Comparison of ENCODE assay signal across 12 cellular contexts in genomic region chr21:34640858-34641257, GRCh38. TPM values are rescaled to one million over a fixed set of nuclear protein-coding genes. Genes with fewer than 3 reads are reported as not detected.
DNase-seq lines count a peak whose midpoint lies in the region; FAIRE-seq and TF ChIP-seq lines count a peak whose summit lies in the region.
"Had no signal": no experiment of that assay in that cellular context is flagged by ENCODE, and none has a peak within 500 bp of the region (broad histone marks: within the 10 kb centered on the region; RNA-seq: fewer than 3 reads in every experiment).

No MANE protein-coding gene starts in this region.

- H3K4me1 Mint-ChIP-seq in activated T-helper 1 cell treated with anti-CD3 and anti-CD28 coated beads, Interleukin-12 subunit alpha, Interleukin-12 subunit beta, Interleukin-2, Interleukin-4 antibody, amounts not matched to agents 30 ng/mL and 10 ng/mL and 1 ng/mL, durations not matched to agents 14 hours and 24 hours and 36 hours (ENCODE audit: low read depth) = peaks cover 37% of the 10 kb centered on the region

- intact Hi-C loops in activated T-helper 1 cell treated with anti-CD3 and anti-CD28 coated beads, Interleukin-12 subunit alpha, Interleukin-12 subunit beta, Interleukin-2, Interleukin-4 antibody, amounts not matched to agents 30 ng/mL and 10 ng/mL and 1 ng/mL, durations not matched to agents 14 hours and 24 hours and 36 hours (cut with micrococcal nuclease) = loop anchor here (1.0 to 2.0 kb wide), 3 partner anchors 26 to 1472 kb away; partner anchors contain the start of gene RCAN1

- POLR2A ChIA-PET in AG04449 (lab: Yijun Ruan, JAX) = no interaction called here

- H3K27ac Mint-ChIP-seq in activated T-helper 1 cell treated with anti-CD3 and anti-CD28 coated beads, Interleukin-12 subunit alpha, Interleukin-12 subunit beta, Interleukin-2, Interleukin-4 antibody, amounts not matched to agents 30 ng/mL and 10 ng/mL and 1 ng/mL, durations not matched to agents 14 hours and 24 hours and 36 hours = peak overlapping the region; percentile 79

- no peak overlapping the region for H3K27ac ChIP-seq in substantia nigra (ENCODE audit: low read depth, low read length, poor library complexity, severe bottlenecking)
- H3K27ac ChIP-seq: colonic mucosa had no signal

- H3K27me3 Mint-ChIP-seq in activated T-helper 1 cell treated with anti-CD3 and anti-CD28 coated beads, Interleukin-12 subunit alpha, Interleukin-12 subunit beta, Interleukin-2, Interleukin-4 antibody, amounts not matched to agents 30 ng/mL and 10 ng/mL and 1 ng/mL, durations not matched to agents 14 hours and 24 hours and 36 hours (ENCODE audit: insufficient read depth) = peaks cover 11% of the 10 kb centered on the region

- no peak overlapping the region for H3K4me3 ChIP-seq in AG04449 (ENCODE audit: low read depth, low read length)
- H3K4me3 ChIP-seq: colonic mucosa had no signal

- H3K36me3 Mint-ChIP-seq in activated T-helper 1 cell treated with anti-CD3 and anti-CD28 coated beads, Interleukin-12 subunit alpha, Interleukin-12 subunit beta, Interleukin-2, Interleukin-4 antibody, amounts not matched to agents 30 ng/mL and 10 ng/mL and 1 ng/mL, durations not matched to agents 14 hours and 24 hours and 36 hours (ENCODE audit: low read depth) = peaks cover 9% of the 10 kb centered on the region

- peaks cover 3% of the 10 kb centered on the region for H3K9me3 Mint-ChIP-seq in activated T-helper 1 cell treated with anti-CD3 and anti-CD28 coated beads, Interleukin-12 subunit alpha, Interleukin-12 subunit beta, Interleukin-2, Interleukin-4 antibody, amounts not matched to agents 30 ng/mL and 10 ng/mL and 1 ng/mL, durations not matched to agents 14 hours and 24 hours and 36 hours

- no peak for FAIRE-seq in frontal cortex (lab: Jason Lieb, UNC)
- FAIRE-seq: TTC549 had no signal

- CTCF ChIA-PET in AG04449 (lab: Yijun Ruan, JAX) = interaction anchor here (0.9 to 7.4 kb wide), 4 partner anchors 10 to 274 kb away, joined by 3 to 58 read pairs (median 8); no protein-coding TSS in a partner anchor

- DNase-seq in AG04449 (ENCODE audit: low read depth, low spot score) = peak; percentile 61
- peak; percentile 85 for DNase-seq in H4 (ENCODE audit: low spot score)
- DNase-seq in activated T-helper 1 cell treated with anti-CD3 and anti-CD28 coated beads, Interleukin-12 subunit alpha, Interleukin-12 subunit beta, Interleukin-2, Interleukin-4 antibody, amounts not matched to agents 30 ng/mL and 10 ng/mL and 1 ng/mL, durations not matched to agents 14 hours and 24 hours and 36 hours (ENCODE audit: low spot score) = no peak
- DNase-seq in hepatic stellate cell (ENCODE audit: low spot score) = peak; percentile 67
- DNase-seq in NCI-H1930 (lab: John Stamatoyannopoulos, UW) = no peak
- no peak for DNase-seq in frontal cortex (ENCODE audit: low spot score in 2 of 2)
- DNase-seq in NCI-H1694 treated with DMSO at 0.1 percent for 48 hours (lab: John Stamatoyannopoulos, UW) = no peak
- DNase-seq in substantia nigra (lab: John Stamatoyannopoulos, UW) = no peak
- DNase-seq: colonic mucosa, DMS153, NCI-H446 treated with DMSO at 0.1 percent for 48 hours had no signal

- H3K4me3 Mint-ChIP-seq in activated T-helper 1 cell treated with anti-CD3 and anti-CD28 coated beads, Interleukin-12 subunit alpha, Interleukin-12 subunit beta, Interleukin-2, Interleukin-4 antibody, amounts not matched to agents 30 ng/mL and 10 ng/mL and 1 ng/mL, durations not matched to agents 14 hours and 24 hours and 36 hours = peak overlapping the region; percentile 56

- TF ChIP-seq CTCF in AG04449 (IDR thresholded peaks at IDR 0.05; ENCODE audit: insufficient read depth, low read length, missing control alignments) = no peak

RNA-seq across cellular contexts. Expression of gene RCAN1, which starts 25.9 kb away (rescaled TPM):
- total RNA-seq in H4 (2014; rRNA removed; shearing (Covaris generic)) = 43.7 and 52.2 TPM in 2 replicates
- total RNA-seq in activated T-helper 1 cell treated with anti-CD3 and anti-CD28 coated beads, Interleukin-12 subunit alpha, Interleukin-12 subunit beta, Interleukin-2, Interleukin-4 antibody, amounts not matched to agents 30 ng/mL and 10 ng/mL and 1 ng/mL, durations not matched to agents 14 hours and 24 hours and 36 hours = 10.7 and 11.1 TPM in 2 replicates
- total RNA-seq in frontal cortex = 88.0 TPM

RNA-seq across cellular contexts. Expression of gene CLIC6, which starts 27.9 kb away (rescaled TPM):
- total RNA-seq in H4 (2014; rRNA removed; shearing (Covaris generic)) = not detected in 2 replicates
- total RNA-seq in activated T-helper 1 cell treated with anti-CD3 and anti-CD28 coated beads, Interleukin-12 subunit alpha, Interleukin-12 subunit beta, Interleukin-2, Interleukin-4 antibody, amounts not matched to agents 30 ng/mL and 10 ng/mL and 1 ng/mL, durations not matched to agents 14 hours and 24 hours and 36 hours = not detected in 2 replicates
- total RNA-seq in frontal cortex = under 0.01 TPM

Comparison
In these comparisons a context has a peak if more than half of its experiments do, and no peak if none do; other contexts are left out.
1. DNase-seq: peak in AG04449 (single experiment), H4 (single experiment) and hepatic stellate cell (single experiment); none in activated T-helper 1 cell treated with anti-CD3 and anti-CD28 coated beads, Interleukin-12 subunit alpha, Interleukin-12 subunit beta, Interleukin-2, Interleukin-4 antibody, amounts not matched to agents 30 ng/mL and 10 ng/mL and 1 ng/mL, durations not matched to agents 14 hours and 24 hours and 36 hours (single experiment), NCI-H1930 (0 of 2), frontal cortex (0 of 2), NCI-H1694 treated with DMSO at 0.1 percent for 48 hours (single experiment) and substantia nigra (0 of 49).